9 cellular contexts compared by ENCODE assay signal in the genomic region with DNA sequence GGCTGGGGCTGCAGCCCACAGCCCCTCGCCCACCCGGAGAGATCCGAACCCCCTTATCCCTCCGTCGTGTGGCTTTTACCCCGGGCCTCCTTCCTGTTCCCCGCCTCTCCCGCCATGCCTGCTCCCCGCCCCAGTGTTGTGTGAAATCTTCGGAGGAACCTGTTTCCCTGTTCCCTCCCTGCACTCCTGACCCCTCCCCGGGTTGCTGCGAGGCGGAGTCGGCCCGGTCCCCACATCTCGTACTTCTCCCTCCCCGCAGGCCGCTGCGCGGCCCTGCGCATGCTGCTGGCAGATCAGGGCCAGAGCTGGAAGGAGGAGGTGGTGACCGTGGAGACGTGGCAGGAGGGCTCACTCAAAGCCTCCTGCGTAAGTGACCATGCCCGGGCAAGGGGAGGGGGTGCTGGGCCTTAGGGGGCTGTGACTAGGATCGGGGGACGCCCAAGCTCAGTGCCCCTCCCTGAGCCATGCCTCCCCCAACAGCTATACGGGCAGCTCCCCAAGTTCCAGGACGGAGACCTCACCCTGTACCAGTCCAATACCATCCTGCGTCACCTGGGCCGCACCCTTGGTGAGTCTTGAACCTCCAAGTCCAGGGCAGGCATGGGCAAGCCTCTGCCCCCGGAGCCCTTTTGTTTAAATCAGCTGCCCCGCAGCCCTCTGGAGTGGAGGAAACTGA. TPM values are rescaled to one million over a fixed set of nuclear protein-coding genes. Genes with fewer than 3 reads are reported as not detected.
DNase-seq lines count a peak whose midpoint lies in the region; ATAC-seq, FAIRE-seq and TF ChIP-seq lines count a peak whose summit lies in the region.
"Had no signal": no experiment of that assay in that cellular context is flagged by ENCODE, and none has a peak within 500 bp of the region (broad histone marks: within the 10 kb centered on the region; RNA-seq: fewer than 3 reads in every experiment).

No MANE protein-coding gene starts in this region.

- no peak overlapping the region for H2AK5ac ChIP-seq in mesendoderm (ENCODE audit: low read length)

- TF ChIP-seq POLR2A in endothelial cell of umbilical vein (IDR thresholded peaks at IDR 0.05; ENCODE audit: low read depth, low read length): no peak

- intact Hi-C loops in activated B cell treated with CpG ODN at 0.5 μM for 24 hours (cut with micrococcal nuclease) (no loop called here), endothelial cell of umbilical vein (cut with micrococcal nuclease) (no loop called here)

- H3K4ac ChIP-seq in mesendoderm (ENCODE audit: low read depth, low read length): peak overlapping the region; percentile 99

- no peak overlapping the region for H2BK120ac ChIP-seq in mesendoderm (ENCODE audit: low read depth, low read length)

- H3K4me2 ChIP-seq in endothelial cell of umbilical vein (ENCODE audit: insufficient read depth, low read length): peak overlapping the region; percentile 45
- H3K4me2 ChIP-seq in mesendoderm (ENCODE audit: low read length): peak overlapping the region; percentile 49

- no peaks in the 10 kb centered on the region for H3K9me1 ChIP-seq in endothelial cell of umbilical vein (replicated peaks; ENCODE audit: control insufficient read depth, extremely low read depth, insufficient read depth, low read length)

- no peak overlapping the region for H4K5ac ChIP-seq in mesendoderm (ENCODE audit: low read length)

- TF ChIP-seq CTCF in activated B cell treated with CpG ODN at 0.5 μM for 24 hours (IDR thresholded peaks at IDR 0.05): no peak
- TF ChIP-seq CTCF in endothelial cell of umbilical vein (IDR thresholded peaks at IDR 0.05; ENCODE audit: extremely low read depth in 1 of 2, insufficient read depth in 1 of 2, low read depth in 1 of 2, low read length in 2 of 2): no peak

- H3K27ac ChIP-seq in endothelial cell of umbilical vein (ENCODE audit: insufficient read depth, low read depth, low read length): peak overlapping the region; percentile 63
- peak overlapping the region; percentile 55 for H3K27ac ChIP-seq in mesendoderm (ENCODE audit: low read depth, low read length)
- H3K27ac ChIP-seq in stomach smooth muscle (ENCODE audit: low read length): peak overlapping the region; percentile 86

- no peak for FAIRE-seq in endothelial cell of umbilical vein (lab: Jason Lieb, UNC)

- H3K4me1 ChIP-seq in ES-I3 (ENCODE audit: insufficient read depth, low read length) (peaks cover 18% of the 10 kb centered on the region), endothelial cell of umbilical vein (ENCODE audit: control insufficient read depth, extremely low read depth, insufficient read depth, low read length) (peaks cover 17% of the 10 kb centered on the region), mesendoderm (ENCODE audit: control insufficient read depth, low read depth, low read length) (peaks cover 8% of the 10 kb centered on the region), stomach smooth muscle (ENCODE audit: control insufficient read depth, insufficient read depth, low read length) (peaks cover 19% of the 10 kb centered on the region)

- peaks cover 79% of the 10 kb centered on the region for H3K4me1 Mint-ChIP-seq in activated B cell treated with CpG ODN at 0.5 μM for 24 hours

- H3K27ac Mint-ChIP-seq in activated B cell treated with CpG ODN at 0.5 μM for 24 hours: peak overlapping the region; percentile 99

- peak; percentile 56 to 69 for DNase-seq in Kasumi-1 (lab: John Stamatoyannopoulos, UW)
- peak; percentile 31 for DNase-seq in activated B cell treated with CpG ODN at 0.5 μM for 24 hours
- peak; percentile 48 for DNase-seq in endothelial cell of umbilical vein (ENCODE audit: low read depth, low spot score)
- peak; percentile 69 for DNase-seq in mesendoderm

- peak overlapping the region; percentile 68 to 85 (median 83) for H3K4me3 ChIP-seq in endothelial cell of umbilical vein (replicated peaks in 1 of 3; ENCODE audit: insufficient read depth in 1 of 3, low read depth in 1 of 3, low read length in 3 of 3)
- peak overlapping the region; percentile 79 for H3K4me3 ChIP-seq in mesendoderm (ENCODE audit: low read length)
- H3K4me3 ChIP-seq in stomach smooth muscle (ENCODE audit: low read length in 2 of 2): peak overlapping the region; percentile 79 to 84

- H3K9me3 ChIP-seq in ES-I3 (ENCODE audit: control insufficient read depth, insufficient read depth, low read length) (no peaks in the 10 kb centered on the region), endothelial cell of umbilical vein (replicated peaks; ENCODE audit: control insufficient read depth, insufficient read depth, low read length) (no peaks in the 10 kb centered on the region), stomach smooth muscle (ENCODE audit: control insufficient read depth in 2 of 2, low read length in 2 of 2) (no peaks in the 10 kb centered on the region)

- peaks cover 12% of the 10 kb centered on the region for H3K79me1 ChIP-seq in mesendoderm (ENCODE audit: low read length)

- H2BK5ac ChIP-seq in mesendoderm (ENCODE audit: low read length): peak overlapping the region; percentile 12

- H3K79me2 ChIP-seq in endothelial cell of umbilical vein (ENCODE audit: control insufficient read depth, insufficient read depth, low read length) (peaks cover 26% of the 10 kb centered on the region), mesendoderm (ENCODE audit: control insufficient read depth, insufficient read depth, low read length) (peaks cover 24% of the 10 kb centered on the region)

- no peak overlapping the region for H3K23ac ChIP-seq in mesendoderm (ENCODE audit: low read length)

- dilution Hi-C loops in endothelial cell of umbilical vein (cut with MboI; ENCODE audit: extremely low pct_ligation_motif_present, low sequenced_read_pairs): no loop called here

- H2AFZ ChIP-seq in endothelial cell of umbilical vein (ENCODE audit: low read depth, low read length): peak overlapping the region; percentile 23

- no peak overlapping the region for H4K8ac ChIP-seq in mesendoderm (ENCODE audit: low read depth, low read length)

- H3K27me3 ChIP-seq in endothelial cell of umbilical vein (ENCODE audit: control insufficient read depth in 2 of 2, insufficient read depth in 2 of 2, low read length in 2 of 2): peaks cover 2 to 4% of the 10 kb centered on the region in 2 experiments
- no peaks in the 10 kb centered on the region for H3K27me3 ChIP-seq in mesendoderm (ENCODE audit: insufficient read depth, low read length, poor library complexity)
- H3K27me3 ChIP-seq in stomach smooth muscle (ENCODE audit: control insufficient read depth in 1 of 2, insufficient read depth in 2 of 2, low read length in 2 of 2): no peaks in the 10 kb centered on the region

- H3K9me3 Mint-ChIP-seq in activated B cell treated with CpG ODN at 0.5 μM for 24 hours: peaks cover 2% of the 10 kb centered on the region

- H3K27me3 Mint-ChIP-seq in activated B cell treated with CpG ODN at 0.5 μM for 24 hours: no peaks in the 10 kb centered on the region

- BruUV-seq in endothelial cell of umbilical vein (replicated peaks; lab: Mats Ljungman, UMichigan): TSS peak; percentile 60

- H3K36me3 ChIP-seq in ES-I3 (ENCODE audit: insufficient read depth, low read length): peaks cover 15% of the 10 kb centered on the region; the same call in 1 of the 2 replicates
- H3K36me3 ChIP-seq in endothelial cell of umbilical vein (ENCODE audit: control insufficient read depth in 2 of 2, extremely low read depth in 1 of 2, insufficient read depth in 2 of 2, low read length in 2 of 2): peaks cover 7 to 18% of the 10 kb centered on the region in 2 experiments
- peaks cover 11% of the 10 kb centered on the region for H3K36me3 ChIP-seq in mesendoderm (ENCODE audit: control insufficient read depth, insufficient read depth, low read length)
- peaks cover 9 to 12% of the 10 kb centered on the region in 2 donors for H3K36me3 ChIP-seq in stomach smooth muscle (ENCODE audit: control insufficient read depth in 2 of 2, insufficient read depth in 2 of 2, low read length in 2 of 2)

- H2BK15ac ChIP-seq in mesendoderm (replicated peaks; ENCODE audit: low read depth): no peak overlapping the region

- H3K18ac ChIP-seq in mesendoderm (ENCODE audit: low read length): peak overlapping the region; percentile 98

- H4K20me1 ChIP-seq in endothelial cell of umbilical vein (replicated peaks; ENCODE audit: control insufficient read depth, extremely low read depth, insufficient read depth, low read length): no peaks in the 10 kb centered on the region

- H3K36me3 Mint-ChIP-seq in activated B cell treated with CpG ODN at 0.5 μM for 24 hours (ENCODE audit: low read depth): peaks cover 32% of the 10 kb centered on the region

- peak overlapping the region; percentile 88 for H3K56ac ChIP-seq in mesendoderm (ENCODE audit: low read length)

- POLR2A ChIA-PET in activated B cell treated with CpG ODN at 0.5 μM for 24 hours (lab: Charles Lee) (interaction anchor here (0.5 to 4.9 kb wide), 20 partner anchors 10 to 316 kb away, joined by 3 to 66 read pairs (median 6); partner anchors contain the start of genes ACY3, AIP, ANKRD13D and CDK2AP2), endothelial cell of umbilical vein (lab: Charles Lee) (interaction anchor here (0.9 to 1.4 kb wide), 2 partner anchors 182 to 231 kb away, joined by 3 to 4 read pairs; partner anchors contain the start of genes POLD4 and PPP1CA)

- ATAC-seq in activated B cell treated with CpG ODN at 0.5 μM for 24 hours (ENCODE audit: low read depth): no peak
- no peak for ATAC-seq in HG02938 (IDR thresholded peaks at IDR 0.05; ENCODE audit: unreplicated experiment)
- no peak for ATAC-seq in GM18520 (IDR thresholded peaks at IDR 0.05; ENCODE audit: unreplicated experiment)

- peak overlapping the region; percentile 84 for H3K4me3 Mint-ChIP-seq in activated B cell treated with CpG ODN at 0.5 μM for 24 hours

- no CpG with 5 or more reads among the region's 33 CpGs for WGBS in mesendoderm (ENCODE audit: extremely low coverage, insufficient coverage, low lambda C conversion rate)

- CTCF ChIA-PET in activated B cell treated with CpG ODN at 0.5 μM for 24 hours (lab: Charles Lee): interaction anchor here (1.0 to 2.3 kb wide), 6 partner anchors 12 to 75 kb away, joined by 3 to 9 read pairs (median 4); partner anchors contain the start of gene NUDT8
- CTCF ChIA-PET in endothelial cell of umbilical vein (lab: Charles Lee): interaction anchor here (0.6 to 2.7 kb wide), 5 partner anchors 9 to 209 kb away, joined by 3 to 17 read pairs (median 5); no protein-coding TSS in a partner anchor

- H3K9ac ChIP-seq in ES-I3 (ENCODE audit: low read depth, low read length): peak overlapping the region; percentile 96
- H3K9ac ChIP-seq in endothelial cell of umbilical vein (replicated peaks; ENCODE audit: extremely low read depth, insufficient read depth, low read length): peak overlapping the region; percentile 93
- H3K9ac ChIP-seq in mesendoderm (ENCODE audit: low read length): peak overlapping the region; percentile 86
- H3K9ac ChIP-seq in stomach smooth muscle (ENCODE audit: low read length in 2 of 2): peak overlapping the region; percentile 89 to 98

RNA-seq across cellular contexts. Expression of gene GSTP1, which starts 0.7 kb away (rescaled TPM):
- 331 and 362 TPM in 2 replicates for total RNA-seq in activated B cell treated with CpG ODN at 0.5 μM for 24 hours
- 962 and 997 TPM in 2 replicates for total RNA-seq in endothelial cell of umbilical vein
- polyA plus RNA-seq in endothelial cell of umbilical vein: 2,277 and 2,635 TPM in 2 replicates
- 1,590 and 1,808 TPM in 2 replicates for polyA plus RNA-seq in endothelial cell of umbilical vein (2011; cell fraction: cytosol; rRNA removed)
- 663 and 818 TPM in 2 replicates for polyA plus RNA-seq in endothelial cell of umbilical vein (2011; cell fraction: nucleus; rRNA removed)
- polyA plus RNA-seq in endothelial cell of umbilical vein (2012): 1,068 and 1,665 TPM in 2 replicates
- polyA minus RNA-seq in endothelial cell of umbilical vein: 785 and 809 TPM in 2 replicates
- polyA minus RNA-seq in endothelial cell of umbilical vein (2011; cell fraction: cytosol; rRNA and poly(A)+ RNA removed): not detected
- polyA minus RNA-seq in endothelial cell of umbilical vein (2011; cell fraction: nucleus; rRNA and poly(A)+ RNA removed): 157 and 190 TPM in 2 replicates
- 1,349 TPM for polyA plus RNA-seq in mesendoderm (2013, experiment 1 of 2)
- 1,345 TPM for polyA plus RNA-seq in mesendoderm (2013, experiment 2 of 2)

RNA-seq across cellular contexts. Expression of gene NDUFV1, which starts 22.4 kb away (rescaled TPM):
- 207 and 221 TPM in 2 replicates for total RNA-seq in activated B cell treated with CpG ODN at 0.5 μM for 24 hours
- 179 and 191 TPM in 2 replicates for total RNA-seq in endothelial cell of umbilical vein
- polyA plus RNA-seq in endothelial cell of umbilical vein: 203 and 204 TPM in 2 replicates
- 105 and 135 TPM in 2 replicates for polyA plus RNA-seq in endothelial cell of umbilical vein (2011; cell fraction: cytosol; rRNA removed)
- 410 and 434 TPM in 2 replicates for polyA plus RNA-seq in endothelial cell of umbilical vein (2011; cell fraction: nucleus; rRNA removed)
- 141 and 210 TPM in 2 replicates for polyA plus RNA-seq in endothelial cell of umbilical vein (2012)
- polyA minus RNA-seq in endothelial cell of umbilical vein: 89.3 and 124 TPM in 2 replicates
- 162 TPM for polyA minus RNA-seq in endothelial cell of umbilical vein (2011; cell fraction: cytosol; rRNA and poly(A)+ RNA removed)
- polyA minus RNA-seq in endothelial cell of umbilical vein (2011; cell fraction: nucleus; rRNA and poly(A)+ RNA removed): 90.9 and 99.0 TPM in 2 replicates
- 58.8 TPM for polyA plus RNA-seq in mesendoderm (2013, experiment 1 of 2)
- 56.6 TPM for polyA plus RNA-seq in mesendoderm (2013, experiment 2 of 2)

RNA-seq across cellular contexts. Expression of gene NUDT8, which starts 45.4 kb away (rescaled TPM):
- total RNA-seq in activated B cell treated with CpG ODN at 0.5 μM for 24 hours (5.3 and 6.1 TPM in 2 replicates), endothelial cell of umbilical vein (20.4 and 21.0 TPM in 2 replicates)
- polyA plus RNA-seq in endothelial cell of umbilical vein: 14.1 and 16.3 TPM in 2 replicates
- 6.5 and 8.1 TPM in 2 replicates for polyA plus RNA-seq in endothelial cell of umbilical vein (2011; cell fraction: cytosol; rRNA removed)
- polyA plus RNA-seq in endothelial cell of umbilical vein (2011; cell fraction: nucleus; rRNA removed): 7.4 and 8.0 TPM in 2 replicates
- 9.9 and 10.3 TPM in 2 replicates for polyA plus RNA-seq in endothelial cell of umbilical vein (2012)
- polyA minus RNA-seq in endothelial cell of umbilical vein: 1.7 and 3.6 TPM in 2 replicates
- 16.2 TPM for polyA minus RNA-seq in endothelial cell of umbilical vein (2011; cell fraction: cytosol; rRNA and poly(A)+ RNA removed)
- 1.2 and 3.1 TPM in 2 replicates for polyA minus RNA-seq in endothelial cell of umbilical vein (2011; cell fraction: nucleus; rRNA and poly(A)+ RNA removed)
- polyA plus RNA-seq in mesendoderm (2013, experiment 1 of 2): 4.2 TPM
- 3.9 TPM for polyA plus RNA-seq in mesendoderm (2013, experiment 2 of 2)

RNA-seq across cellular contexts. Expression of gene TBX10, which starts 55.2 kb away (rescaled TPM):
- total RNA-seq in activated B cell treated with CpG ODN at 0.5 μM for 24 hours (not detected in 2 replicates), endothelial cell of umbilical vein (not detected in 2 replicates)
- polyA plus RNA-seq in endothelial cell of umbilical vein: not detected in 2 replicates
- polyA plus RNA-seq in endothelial cell of umbilical vein (2011; cell fraction: cytosol; rRNA removed): not detected in 2 replicates
- not detected in 2 replicates for polyA plus RNA-seq in endothelial cell of umbilical vein (2011; cell fraction: nucleus; rRNA removed)
- polyA plus RNA-seq in endothelial cell of umbilical vein (2012): not detected in 2 replicates
- polyA minus RNA-seq in endothelial cell of umbilical vein: not detected in 2 replicates
- polyA minus RNA-seq in endothelial cell of umbilical vein (2011; cell fraction: cytosol; rRNA and poly(A)+ RNA removed): not detected
- not detected in 2 replicates for polyA minus RNA-seq in endothelial cell of umbilical vein (2011; cell fraction: nucleus; rRNA and poly(A)+ RNA removed)
- 0.04 TPM for polyA plus RNA-seq in mesendoderm (2013, experiment 1 of 2)
- 0.03 TPM for polyA plus RNA-seq in mesendoderm (2013, experiment 2 of 2)
- total RNA-seq: T-helper 2 cell treated with Interferon-gamma antibody and Interleukin-4, amounts not matched to agents 100 ng/mL and 5 ng/mL, for 36 hours had no signal
